ENCODE assay signal across 8 cellular contexts in genomic region chr17:27230996-27231395, GRCh38.
"Had no signal": no experiment of that assay in that cellular context is flagged by ENCODE, and none has a peak within 500 bp of the region (broad histone marks: within the 10 kb centered on the region; RNA-seq: fewer than 3 reads in every experiment).

No MANE protein-coding gene starts in this region.

- ATAC-seq: HCT116, HepG2 had no signal

- H3K27ac ChIP-seq: HL-60, KMS-11 had no signal

- H3K27me3 Mint-ChIP-seq: IgD-negative memory B cell had no signal

- H3K36me3 Mint-ChIP-seq: IgD-negative memory B cell had no signal

- H3K27ac Mint-ChIP-seq: H9, IgD-negative memory B cell had no signal

- H3K9me3 Mint-ChIP-seq: IgD-negative memory B cell had no signal

- H3K4me3 Mint-ChIP-seq: H9, IgD-negative memory B cell had no signal

- DNase-seq: GOT3, H9, KBM-7 had no signal

- FAIRE-seq: HepG2 had no signal

- H3K4me1 Mint-ChIP-seq: H9 had no signal
